15 cellular contexts compared by ENCODE assay signal in the genomic region with DNA sequence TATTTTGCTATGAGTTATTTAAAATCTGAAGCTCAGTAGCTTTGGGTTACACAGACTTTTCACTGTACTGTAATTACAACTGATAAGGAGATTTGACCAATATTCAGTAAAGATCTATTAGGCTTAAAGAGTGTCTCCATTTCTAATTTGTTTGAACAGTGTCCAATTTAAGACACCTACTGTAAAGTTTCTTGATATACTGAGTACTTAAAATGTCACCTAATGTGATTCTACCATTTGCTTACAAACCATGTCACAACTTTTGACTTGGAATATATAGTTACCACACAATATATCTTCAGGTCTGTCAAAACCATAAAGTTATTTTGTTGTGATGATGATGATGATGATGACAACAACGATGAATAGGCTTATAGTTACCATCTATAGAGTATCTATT.
DNase-seq lines count a peak whose midpoint lies in the region; ATAC-seq, FAIRE-seq and TF ChIP-seq lines count a peak whose summit lies in the region.
"Had no signal": no experiment of that assay in that cellular context is flagged by ENCODE, and none has a peak within 500 bp of the region (broad histone marks: within the 10 kb centered on the region; RNA-seq: fewer than 3 reads in every experiment).

No MANE protein-coding gene starts in this region.

- H3F3A ChIP-seq in smooth muscle cell (ENCODE audit: low read depth) = peaks cover 11% of the 10 kb centered on the region

- no peak overlapping the region for H3K9ac ChIP-seq in HepG2 (ENCODE audit: insufficient read depth, low read depth, low read length)
- no peak overlapping the region for H3K9ac ChIP-seq in smooth muscle cell (ENCODE audit: low read depth)

- H3K27me3 Mint-ChIP-seq in T-helper 17 cell = no peaks in the 10 kb centered on the region
- H3K27me3 Mint-ChIP-seq in activated CD8-positive, alpha-beta T cell treated with anti-CD3 and anti-CD28 coated beads for 36 hours = no peaks in the 10 kb centered on the region
- H3K27me3 Mint-ChIP-seq: B cell; CD4-positive, alpha-beta T cell had no signal

- no peaks in the 10 kb centered on the region for H3K9me3 ChIP-seq in HepG2 (ENCODE audit: low read length)
- H3K9me3 ChIP-seq in right lobe of liver = no peaks in the 10 kb centered on the region
- H3K9me3 ChIP-seq in T-helper 17 cell (ENCODE audit: control insufficient read depth, low read length, poor library complexity, severe bottlenecking) = no peaks in the 10 kb centered on the region
- no peaks in the 10 kb centered on the region for H3K9me3 ChIP-seq in smooth muscle cell (replicated peaks; ENCODE audit: low read depth)
- H3K9me3 ChIP-seq: HAP-1 had no signal

- H2AFZ ChIP-seq in HepG2 (ENCODE audit: low read length) (no peak overlapping the region), smooth muscle cell (ENCODE audit: low read depth) (no peak overlapping the region)
- H2AFZ ChIP-seq: GM23248 had no signal

- BruUV-seq in HepG2 (replicated peaks; lab: Mats Ljungman, UMichigan) = no TSS peak

- no peak for TF ChIP-seq EP300 in HepG2 (IDR thresholded peaks at IDR 0.05; ENCODE audit: low read depth in 2 of 2, low read length in 2 of 2)
- no peak for TF ChIP-seq EP300 in HepG2 (CRISPR knock-in tag; IDR thresholded peaks at IDR 0.05; ENCODE audit: borderline replicate concordance)

- intact Hi-C loops in HepG2 (cut with micrococcal nuclease; ENCODE audit: unreplicated experiment) = loop anchor here (1.0 to 10.0 kb wide), 3 partner anchors 107 to 284 kb away; no protein-coding TSS in a partner anchor
- intact Hi-C loops in right lobe of liver (cut with DNase I) = no loop called here
- intact Hi-C loops in activated CD8-positive, alpha-beta T cell treated with anti-CD3 and anti-CD28 coated beads for 36 hours (cut with micrococcal nuclease) = loop anchor here (10.0 kb wide), 2 partner anchors 154 to 234 kb away; no protein-coding TSS in a partner anchor

- H4K20me1 ChIP-seq in HepG2 (ENCODE audit: insufficient read depth, low read length) (no peaks in the 10 kb centered on the region), smooth muscle cell (ENCODE audit: low read depth) (no peaks in the 10 kb centered on the region)

- H3K79me2 ChIP-seq in HepG2 (ENCODE audit: insufficient read depth, low read length) = no peaks in the 10 kb centered on the region
- H3K79me2 ChIP-seq in smooth muscle cell (ENCODE audit: low read depth) = peaks cover 52% of the 10 kb centered on the region

- in situ Hi-C loops in HepG2 (cut with HindIII; ENCODE audit: extremely low pct_ligation_motif_present, low pct_unique_long_range_greater_than_20kb) = loop anchor here (10.0 kb wide), 1 partner anchor 124 kb away; no protein-coding TSS in a partner anchor

- FAIRE-seq in HepG2 (lab: Jason Lieb, UNC) = peak; percentile 8
- peak; percentile 63 for FAIRE-seq in GM19239 (lab: Jason Lieb, UNC)

- CTCF ChIA-PET in HepG2 (lab: Yijun Ruan, JAX; ENCODE audit: low intra/inter-chr PET ratio, low total read pairs) = interaction anchor here (1.2 to 1.9 kb wide), 2 partner anchors 138 to 503 kb away, joined by 3 to 6 read pairs; no protein-coding TSS in a partner anchor
- CTCF ChIA-PET in activated CD8-positive, alpha-beta T cell treated with anti-CD3 and anti-CD28 coated beads for 36 hours (lab: Charles Lee) = interaction anchor here (0.8 to 1.8 kb wide), 6 partner anchors 12 to 503 kb away, joined by 3 to 7 read pairs (median 4); no protein-coding TSS in a partner anchor

- POLR2A ChIA-PET in HepG2 (lab: Yijun Ruan, JAX) = no interaction called here
- POLR2A ChIA-PET in activated CD8-positive, alpha-beta T cell treated with anti-CD3 and anti-CD28 coated beads for 36 hours (lab: Charles Lee) = no interaction called here

- no peak for TF ChIP-seq POLR2A in HepG2 (IDR thresholded peaks at IDR 0.05; ENCODE audit: insufficient read depth in 1 of 2, low read depth in 2 of 2, low read length in 2 of 2)
- no peak for TF ChIP-seq POLR2A in right lobe of liver (IDR thresholded peaks at IDR 0.05)

- no peak for TF ChIP-seq RAD21 in HepG2 (CRISPR knock-in tag; IDR thresholded peaks at IDR 0.05)

- H3K36me3 ChIP-seq in HepG2 (replicated peaks in 1 of 2; ENCODE audit: control insufficient read depth in 1 of 2, insufficient read depth in 2 of 2, low read length in 2 of 2) (no peaks in the 10 kb centered on the region), right lobe of liver (no peaks in the 10 kb centered on the region), smooth muscle cell (ENCODE audit: low read depth) (no peaks in the 10 kb centered on the region)
- H3K36me3 ChIP-seq: HAP-1 had no signal

- no peak for DNase-seq in HepG2 (ENCODE audit: low spot score)
- DNase-seq in right lobe of liver = no peak
- no peak for DNase-seq in GM19239 (ENCODE audit: insufficient read length, low spot score)
- DNase-seq in T-helper 17 cell = no peak
- DNase-seq in smooth muscle cell (lab: John Stamatoyannopoulos, UW; ENCODE audit: unreplicated experiment) = no peak
- DNase-seq in DMS 273 (lab: John Stamatoyannopoulos, UW; ENCODE audit: unreplicated experiment) = no peak
- no peak for DNase-seq in activated CD8-positive, alpha-beta T cell treated with anti-CD3 and anti-CD28 coated beads for 36 hours
- no peak for DNase-seq in NCI-H345 (lab: John Stamatoyannopoulos, UW)
- DNase-seq: CD4-positive, alpha-beta T cell; DMS79 treated with DMSO at 0.1 percent for 48 hours had no signal

- no peaks in the 10 kb centered on the region for H3K9me3 Mint-ChIP-seq in activated CD8-positive, alpha-beta T cell treated with anti-CD3 and anti-CD28 coated beads for 36 hours
- H3K9me3 Mint-ChIP-seq: CD4-positive, alpha-beta T cell had no signal

- peaks cover 4% of the 10 kb centered on the region for H3K36me3 Mint-ChIP-seq in T-helper 17 cell (ENCODE audit: low read depth)
- H3K36me3 Mint-ChIP-seq in activated CD8-positive, alpha-beta T cell treated with anti-CD3 and anti-CD28 coated beads for 36 hours (ENCODE audit: low read depth) = peaks cover 2% of the 10 kb centered on the region

- no peak overlapping the region for H3K4me3 Mint-ChIP-seq in T-helper 17 cell
- no peak overlapping the region for H3K4me3 Mint-ChIP-seq in activated CD8-positive, alpha-beta T cell treated with anti-CD3 and anti-CD28 coated beads for 36 hours
- H3K4me3 Mint-ChIP-seq: B cell; CD4-positive, alpha-beta T cell had no signal

- H3K4me1 Mint-ChIP-seq in T-helper 17 cell = peaks cover 17% of the 10 kb centered on the region
- peaks cover 26% of the 10 kb centered on the region for H3K4me1 Mint-ChIP-seq in activated CD8-positive, alpha-beta T cell treated with anti-CD3 and anti-CD28 coated beads for 36 hours (ENCODE audit: low read depth)

- ATAC-seq in HepG2 = no peak
- no peak for ATAC-seq in right lobe of liver
- ATAC-seq in T-helper 17 cell = no peak
- no peak for ATAC-seq in activated CD8-positive, alpha-beta T cell treated with anti-CD3 and anti-CD28 coated beads for 36 hours

- H3K27me3 ChIP-seq in HepG2 (ENCODE audit: control insufficient read depth in 1 of 2, insufficient read depth in 2 of 2, low read length in 2 of 2) = no peaks in the 10 kb centered on the region
- no peaks in the 10 kb centered on the region for H3K27me3 ChIP-seq in right lobe of liver
- no peaks in the 10 kb centered on the region for H3K27me3 ChIP-seq in smooth muscle cell (ENCODE audit: low read depth)

- WGBS in HepG2 (ENCODE audit: low lambda C conversion rate) = 97% methylated on average over 1 of the region's 1 CpG
- WGBS in right lobe of liver (ENCODE audit: insufficient coverage, low coverage, low lambda C conversion rate, missing lambda C conversion rate) = 88% methylated on average over 1 of the region's 1 CpG
- WGBS in smooth muscle cell (ENCODE audit: low lambda C conversion rate) = 89% methylated on average over 1 of the region's 1 CpG

- H3K4me2 ChIP-seq in HepG2 (ENCODE audit: low read depth, low read length) (no peak overlapping the region), smooth muscle cell (peak overlapping the region; percentile 70)

- H3K27ac ChIP-seq in HepG2 (ENCODE audit: extremely low read length, insufficient read depth, low read length) (no peak overlapping the region), right lobe of liver (no peak overlapping the region), smooth muscle cell (ENCODE audit: low read depth) (peak overlapping the region; percentile 73)
- H3K27ac ChIP-seq: C4-2B had no signal

- H3K4me1 ChIP-seq in HepG2 (ENCODE audit: insufficient read depth, low read length) (peaks cover 20% of the 10 kb centered on the region), right lobe of liver (peaks cover 0 to 13% (median 0%) of the 10 kb centered on the region in 4 donors), smooth muscle cell (ENCODE audit: low read depth) (peaks cover 23% of the 10 kb centered on the region)

- H3K4me3 ChIP-seq in HepG2 (replicated peaks in 1 of 3; ENCODE audit: insufficient read depth in 1 of 3, low read depth in 2 of 3, low read length in 3 of 3) (no peak overlapping the region), right lobe of liver (no peak overlapping the region), smooth muscle cell (no peak overlapping the region)
- H3K4me3 ChIP-seq: GM12878, GM23248, HAP-1 had no signal

- H3K27ac Mint-ChIP-seq in T-helper 17 cell = peak overlapping the region; percentile 19
- no peak overlapping the region for H3K27ac Mint-ChIP-seq in activated CD8-positive, alpha-beta T cell treated with anti-CD3 and anti-CD28 coated beads for 36 hours
- H3K27ac Mint-ChIP-seq: B cell; CD4-positive, alpha-beta T cell had no signal

- no peak for TF ChIP-seq CTCF in HepG2 (CRISPR knock-in tag; IDR thresholded peaks at IDR 0.05)
- TF ChIP-seq CTCF in right lobe of liver (IDR thresholded peaks at IDR 0.05) = no peak
- TF ChIP-seq CTCF in smooth muscle cell (IDR thresholded peaks at IDR 0.05; ENCODE audit: borderline replicate concordance, insufficient read depth, poor library complexity, severe bottlenecking) = no peak
- no peak for TF ChIP-seq CTCF in activated CD8-positive, alpha-beta T cell treated with anti-CD3 and anti-CD28 coated beads for 36 hours (IDR thresholded peaks at IDR 0.05)

TF ChIP-seq in HepG2, 621 proteins besides CTCF, POLR2A, EP300 and RAD21:
- TF ChIP-seq CREB1 (IDR thresholded peaks at IDR 0.05) (0 out of 2 replicates have a peak, but pooled peaks have one; percentile 20), CREB1 (CRISPR knock-in tag; IDR thresholded peaks at IDR 0.05) (no peak)
- TF ChIP-seq, protein P1, sequence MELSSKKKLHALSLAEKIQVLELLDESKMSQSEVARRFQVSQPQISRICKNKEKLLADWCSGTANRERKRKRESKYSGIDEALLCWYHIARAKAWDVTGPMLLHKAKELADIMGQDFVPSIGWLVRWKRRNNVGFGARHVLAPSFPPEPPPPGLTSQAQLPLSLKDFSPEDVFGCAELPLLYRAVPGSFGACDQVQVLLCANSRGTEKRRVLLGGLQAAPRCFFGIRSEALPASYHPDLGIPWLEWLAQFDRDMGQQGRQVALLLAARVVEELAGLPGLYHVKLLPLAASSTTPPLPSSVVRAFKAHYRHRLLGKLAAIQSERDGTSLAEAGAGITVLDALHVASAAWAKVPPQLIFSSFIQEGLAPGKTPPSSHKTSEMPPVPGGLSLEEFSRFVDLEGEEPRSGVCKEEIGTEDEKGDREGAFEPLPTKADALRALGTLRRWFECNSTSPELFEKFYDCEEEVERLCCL (CRISPR knock-in tag; IDR thresholded peaks at IDR 0.05; ENCODE audit: borderline replicate concordance) = no peak

Comparison
In these comparisons a context has a peak if more than half of its experiments do, and no peak if none do; other contexts are left out.
1. intact Hi-C loops: an anchor here in HepG2 (1.0 to 10.0 kb wide) and activated CD8-positive, alpha-beta T cell treated with anti-CD3 and anti-CD28 coated beads for 36 hours (10.0 kb wide); none called in right lobe of liver.